In the genomic region with DNA sequence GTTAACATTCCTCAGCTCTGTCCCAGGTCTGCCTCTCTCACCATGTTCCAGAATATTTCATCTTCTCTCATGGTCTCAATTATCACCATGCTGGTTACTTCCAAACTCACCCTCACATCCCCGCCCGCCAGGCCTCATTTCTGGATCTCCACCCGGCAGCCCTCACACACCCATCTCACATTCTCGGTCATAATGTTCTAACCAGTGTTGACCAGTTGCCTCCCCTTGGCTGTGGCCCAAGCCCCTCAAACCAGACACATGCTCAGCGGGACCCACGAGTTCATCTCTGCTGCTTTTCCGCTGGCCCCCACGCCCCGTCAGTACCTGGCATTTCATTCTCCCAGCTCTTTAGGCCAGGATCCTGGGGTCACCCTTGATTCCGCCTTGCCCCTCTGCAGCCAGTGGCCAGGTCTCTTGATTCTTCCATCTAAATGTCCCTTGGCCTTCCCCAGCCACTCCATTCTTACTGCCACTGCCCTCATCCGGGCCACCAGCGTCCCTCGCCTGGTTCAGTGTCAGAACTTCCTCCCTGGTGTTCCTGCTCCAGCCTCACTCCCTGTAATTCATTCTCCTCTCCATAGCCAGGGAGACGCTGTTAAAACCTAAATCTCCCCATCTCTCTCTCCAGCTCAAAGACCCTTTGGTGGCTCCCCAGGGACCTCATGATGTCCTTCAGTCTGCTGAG, we compare ENCODE assay signal across 21 cellular contexts.
A peak's percentile ranks its signal among the peaks of the same experiment; 100 is the strongest.
DNase-seq lines count a peak whose midpoint lies in the region; ATAC-seq and TF ChIP-seq lines count a peak whose summit lies in the region.
"Had no signal": no experiment of that assay in that cellular context is flagged by ENCODE, and none has a peak within 500 bp of the region (broad histone marks: within the 10 kb centered on the region; RNA-seq: fewer than 3 reads in every experiment).

No MANE protein-coding gene starts in this region.

- no peak for TF ChIP-seq POLR2A in spleen (IDR thresholded peaks at IDR 0.05)

- peaks cover 52% of the 10 kb centered on the region for H3K27me3 Mint-ChIP-seq in T-helper 1 cell treated with Interleukin-12 subunit alpha and Interleukin-12 subunit beta and Interleukin-4 antibody, amounts not matched to agents 30 μg/mL and 1 μg/mL, for 36 hours (ENCODE audit: low read depth)
- peaks cover 21 to 24% (median 22%) of the 10 kb centered on the region in 3 donors for H3K27me3 Mint-ChIP-seq in immature natural killer cell (ENCODE audit: low read depth in 3 of 3)
- H3K27me3 Mint-ChIP-seq: progenitor cell of endocrine pancreas had no signal

- H3K27me3 ChIP-seq in HL-60 (ENCODE audit: insufficient read depth, poor library complexity, severe bottlenecking) (no peaks in the 10 kb centered on the region), spleen (replicated peaks in 1 of 7) (no peaks in the 10 kb centered on the region)
- H3K27me3 ChIP-seq: body of pancreas, uterus had no signal

- H3K36me3 ChIP-seq in spleen: peaks cover 0 to 22% (median 0%) of the 10 kb centered on the region in 6 donors
- H3K36me3 ChIP-seq: uterus had no signal

- WGBS in spleen, 5 donors: 84 to 89% (median 85%) methylated on average over 14 of the region's 14 CpGs

- H3K27ac ChIP-seq in HL-60 (replicated peaks): peak overlapping the region; percentile 93
- H3K27ac ChIP-seq in spleen: peak overlapping the region in 6 of 8 donors; percentile 31 to 94 (median 84)
- H3K27ac ChIP-seq: 22Rv1, body of pancreas, uterus, VCaP had no signal

- peaks cover 45% of the 10 kb centered on the region for H3K4me1 Mint-ChIP-seq in T-helper 1 cell treated with Interleukin-12 subunit alpha and Interleukin-12 subunit beta and Interleukin-4 antibody, amounts not matched to agents 30 μg/mL and 1 μg/mL, for 36 hours (ENCODE audit: low read depth)
- peaks cover 62 to 68% of the 10 kb centered on the region in 2 donors for H3K4me1 Mint-ChIP-seq in immature natural killer cell

- TF ChIP-seq CTCF in HL-60 (IDR thresholded peaks at IDR 0.05; ENCODE audit: insufficient read depth, low read length): no peak
- no peak for TF ChIP-seq CTCF in spleen (IDR thresholded peaks at IDR 0.05 in 8 of 11, conservative IDR thresholded peaks at IDR 0.05 in 3 of 11)
- TF ChIP-seq CTCF in omental fat pad (IDR thresholded peaks at IDR 0.05): no peak

- peaks cover 41 to 65% (median 54%) of the 10 kb centered on the region in 6 donors for H3K4me1 ChIP-seq in spleen
- H3K4me1 ChIP-seq: body of pancreas, uterus had no signal

- no peak for ATAC-seq in GM21381 (IDR thresholded peaks at IDR 0.05; ENCODE audit: unreplicated experiment)
- ATAC-seq in omental fat pad (ENCODE audit: low FRiP score): no peak
- ATAC-seq: body of pancreas, left cardiac atrium had no signal

- H3K4me3 Mint-ChIP-seq in T-helper 1 cell treated with Interleukin-12 subunit alpha and Interleukin-12 subunit beta and Interleukin-4 antibody, amounts not matched to agents 30 μg/mL and 1 μg/mL, for 36 hours: no peak overlapping the region
- H3K4me3 Mint-ChIP-seq in immature natural killer cell: peak overlapping the region in 4 of 5 donors; percentile 20 to 77 (median 28)
- H3K4me3 Mint-ChIP-seq: neural crest cell had no signal

- no peak for DNase-seq in T-helper 1 cell
- no peak for DNase-seq in HL-60 (ENCODE audit: low read depth in 1 of 2, low spot score in 1 of 2)
- no peak for DNase-seq in immature natural killer cell
- DNase-seq in spleen: peak; percentile 79
- DNase-seq in omental fat pad (ENCODE audit: low spot score): no peak
- DNase-seq in cortex of kidney (lab: John Stamatoyannopoulos, UW): no peak
- DNase-seq: activated CD4-positive, alpha-beta T cell treated with anti-CD3 and anti-CD28 coated beads, Interleukin-2, amount 50 U/mL, for 4 hours; activated naive CD4-positive, alpha-beta T cell treated with anti-CD3 and anti-CD28 coated beads, Interleukin-2, amount 50 U/mL, for 16 hours; body of pancreas; left cardiac atrium; MM.1S; NCI-H774; SHP77 treated with DMSO at 0.1 percent for 48 hours; stimulated activated CD4-positive, alpha-beta T cell treated with anti-CD3 and anti-CD28 coated beads, Interleukin-4, amount 100 ng/mL, for 4 hours; uterus had no signal

- H3K27ac Mint-ChIP-seq in T-helper 1 cell treated with Interleukin-12 subunit alpha and Interleukin-12 subunit beta and Interleukin-4 antibody, amounts not matched to agents 30 μg/mL and 1 μg/mL, for 36 hours: peak overlapping the region; percentile 11
- peak overlapping the region; percentile 48 to 97 (median 86) for H3K27ac Mint-ChIP-seq in immature natural killer cell
- H3K27ac Mint-ChIP-seq: progenitor cell of endocrine pancreas had no signal

- H3K4me3 ChIP-seq in HL-60 (replicated peaks; ENCODE audit: insufficient read depth, low read length) (no peak overlapping the region), spleen (no peak overlapping the region)
- H3K4me3 ChIP-seq: body of pancreas, uterus had no signal

- H3K36me3 Mint-ChIP-seq in T-helper 1 cell treated with Interleukin-12 subunit alpha and Interleukin-12 subunit beta and Interleukin-4 antibody, amounts not matched to agents 30 μg/mL and 1 μg/mL, for 36 hours (ENCODE audit: low read depth): peaks cover 11% of the 10 kb centered on the region
- H3K36me3 Mint-ChIP-seq in immature natural killer cell: peaks cover 0 to 7% (median 4%) of the 10 kb centered on the region in 3 donors

- H3K9me3 Mint-ChIP-seq in T-helper 1 cell treated with Interleukin-12 subunit alpha and Interleukin-12 subunit beta and Interleukin-4 antibody, amounts not matched to agents 30 μg/mL and 1 μg/mL, for 36 hours: no peaks in the 10 kb centered on the region
- no peaks in the 10 kb centered on the region for H3K9me3 Mint-ChIP-seq in immature natural killer cell
- H3K9me3 Mint-ChIP-seq: neural crest cell had no signal

- H3K9me3 ChIP-seq in spleen: no peaks in the 10 kb centered on the region
- H3K9me3 ChIP-seq: body of pancreas, uterus had no signal

- intact Hi-C loops in spleen (cut with DNase I; ENCODE audit: low total_unique reads): no loop called here
